Comparison of ENCODE assay signal across 9 cellular contexts in the genomic region with DNA sequence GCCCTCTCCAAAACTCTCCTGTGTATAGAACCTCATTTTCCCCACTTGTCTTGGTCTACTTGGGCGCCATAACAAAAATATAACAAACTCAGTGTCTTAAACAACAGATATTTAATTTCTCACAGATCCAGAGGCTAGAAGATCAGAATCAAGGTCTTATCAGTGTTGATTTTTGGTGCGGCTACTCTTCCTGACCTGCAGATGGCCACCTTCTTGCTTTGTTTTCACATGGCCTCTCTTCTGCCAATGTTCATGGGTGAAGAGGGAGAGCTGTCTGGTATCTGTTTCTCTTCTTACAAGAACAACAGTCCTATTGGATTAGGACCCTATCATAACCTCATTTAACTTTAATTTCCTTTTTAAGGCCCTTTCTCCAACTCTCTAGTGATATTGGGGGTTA.
DNase-seq lines count a peak whose midpoint lies in the region; TF ChIP-seq lines count a peak whose summit lies in the region.
"Had no signal": no experiment of that assay in that cellular context is flagged by ENCODE, and none has a peak within 500 bp of the region (broad histone marks: within the 10 kb centered on the region; RNA-seq: fewer than 3 reads in every experiment).

No MANE protein-coding gene starts in this region.

- no peak overlapping the region for H2AK5ac ChIP-seq in mesendoderm (ENCODE audit: low read length)

- no peaks in the 10 kb centered on the region for H3K9me3 ChIP-seq in Loucy (ENCODE audit: insufficient read depth, low read depth, low read length)

- H3K27me3 ChIP-seq in Loucy (ENCODE audit: insufficient read depth, low read length, poor library complexity, severe bottlenecking) (no peaks in the 10 kb centered on the region), mesendoderm (ENCODE audit: insufficient read depth, low read length, poor library complexity) (no peaks in the 10 kb centered on the region)

- no peak overlapping the region for H3K23ac ChIP-seq in mesendoderm (ENCODE audit: low read length)

- H3K79me2 ChIP-seq in Loucy (ENCODE audit: insufficient read depth, low read length) = no peaks in the 10 kb centered on the region
- no peaks in the 10 kb centered on the region for H3K79me2 ChIP-seq in mesendoderm (ENCODE audit: control insufficient read depth, insufficient read depth, low read length)

- peak overlapping the region; percentile 19 for H2BK15ac ChIP-seq in mesendoderm (replicated peaks; ENCODE audit: low read depth)

- H3K27ac ChIP-seq in mesendoderm (ENCODE audit: low read depth, low read length) = no peak overlapping the region

- H3K4me1 ChIP-seq in Loucy (ENCODE audit: insufficient read depth, low read length, poor library complexity, severe bottlenecking) = no peaks in the 10 kb centered on the region
- H3K4me1 ChIP-seq in mesendoderm (ENCODE audit: control insufficient read depth, low read depth, low read length) = no peaks in the 10 kb centered on the region

- DNase-seq in astrocyte of the spinal cord (ENCODE audit: low read depth, low spot score) (no peak), mesendoderm (peak; percentile 82), superior temporal gyrus (ENCODE audit: extremely low spot score) (no peak), islet precursor cell (no peak), NOMO-1 treated with DMSO at 0.1 percent for 48 hours (lab: John Stamatoyannopoulos, UW; ENCODE audit: unreplicated experiment) (no peak)
- DNase-seq: left colon, NCI-H1694 treated with DMSO at 0.1 percent for 48 hours had no signal

- H3K9me2 ChIP-seq in Loucy (replicated peaks; ENCODE audit: low read depth, low read length) = no peaks in the 10 kb centered on the region

- H3K4me3 ChIP-seq in GM12875 (ENCODE audit: low read depth, low read length) (no peak overlapping the region), Loucy (ENCODE audit: low read length, poor library complexity, severe bottlenecking) (no peak overlapping the region), astrocyte of the spinal cord (ENCODE audit: low read depth, low read length) (no peak overlapping the region), mesendoderm (ENCODE audit: low read length) (no peak overlapping the region)

- H3K4ac ChIP-seq in mesendoderm (ENCODE audit: low read depth, low read length) = no peak overlapping the region

- no peaks in the 10 kb centered on the region for H3F3A ChIP-seq in Loucy (ENCODE audit: low read depth)

- H3K4me2 ChIP-seq in Loucy (ENCODE audit: low read depth, low read length, poor library complexity, severe bottlenecking) (no peak overlapping the region), mesendoderm (ENCODE audit: low read length) (no peak overlapping the region)

- H3K79me1 ChIP-seq in mesendoderm (ENCODE audit: low read length) = no peaks in the 10 kb centered on the region

- H4K5ac ChIP-seq in mesendoderm (ENCODE audit: low read length) = no peak overlapping the region

- WGBS in mesendoderm (ENCODE audit: extremely low coverage, insufficient coverage, low lambda C conversion rate) = no CpG with 5 or more reads among the region's 2 CpGs

- in situ Hi-C loops in astrocyte of the spinal cord (cut with HindIII; ENCODE audit: low sequenced_read_pairs) = no loop called here

- TF ChIP-seq CTCF in GM12875 (IDR thresholded peaks at IDR 0.05; ENCODE audit: borderline replicate concordance, insufficient read depth, low read depth, low read length) (peak; percentile 3; the same call in 1 of the 2 replicates), Loucy (conservative IDR thresholded peaks at IDR 0.05; ENCODE audit: low read length) (peak; percentile 69), astrocyte of the spinal cord (IDR thresholded peaks at IDR 0.05; ENCODE audit: low read depth, low read length) (peak; percentile 29)

- H2AFZ ChIP-seq in Loucy (ENCODE audit: low read length) = no peak overlapping the region

- H4K8ac ChIP-seq in mesendoderm (ENCODE audit: low read depth, low read length) = no peak overlapping the region

- H2BK5ac ChIP-seq in mesendoderm (ENCODE audit: low read length) = no peak overlapping the region

- H3K9ac ChIP-seq in Loucy (ENCODE audit: low read depth, low read length, poor library complexity, severe bottlenecking) (no peak overlapping the region), mesendoderm (ENCODE audit: low read length) (no peak overlapping the region)

- H3K36me3 ChIP-seq in Loucy (ENCODE audit: insufficient read depth, low read length) (no peaks in the 10 kb centered on the region), mesendoderm (ENCODE audit: control insufficient read depth, insufficient read depth, low read length) (no peaks in the 10 kb centered on the region)

- no peak overlapping the region for H2BK120ac ChIP-seq in mesendoderm (ENCODE audit: low read depth, low read length)

- H3K56ac ChIP-seq in mesendoderm (ENCODE audit: low read length) = no peak overlapping the region

- no peak overlapping the region for H3K18ac ChIP-seq in mesendoderm (ENCODE audit: low read length)

- no peaks in the 10 kb centered on the region for H4K20me1 ChIP-seq in Loucy (ENCODE audit: insufficient read depth, low read length, poor library complexity, severe bottlenecking)

Comparison
In these comparisons a context has a peak if more than half of its experiments do, and no peak if none do; other contexts are left out.
1. CTCF ChIP-seq: peak in every context shown above with its lines; median percentile 69 in Loucy; 29 in astrocyte of the spinal cord; 3 in GM12875.